16 cellular contexts compared by ENCODE assay signal in the genomic region with DNA sequence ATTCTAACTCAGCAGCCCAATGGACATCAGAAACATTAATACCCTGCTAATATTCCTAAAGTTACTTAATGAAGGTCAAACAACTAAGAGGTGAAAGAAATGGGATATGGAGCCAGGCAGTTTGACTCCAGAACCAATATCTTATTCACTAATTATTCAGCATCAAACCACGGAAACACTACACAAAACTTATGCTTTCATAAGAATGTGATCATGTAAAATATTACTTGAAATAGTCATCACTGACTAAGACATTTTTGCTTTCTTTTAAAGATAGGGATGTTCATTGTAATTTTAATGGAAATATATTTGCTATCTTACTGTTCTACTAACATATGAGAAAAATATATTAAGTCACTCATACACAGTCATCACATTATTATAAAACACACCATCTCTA.
DNase-seq lines count a peak whose midpoint lies in the region; ATAC-seq, FAIRE-seq and TF ChIP-seq lines count a peak whose summit lies in the region.
"Had no signal": no experiment of that assay in that cellular context is flagged by ENCODE, and none has a peak within 500 bp of the region (broad histone marks: within the 10 kb centered on the region; RNA-seq: fewer than 3 reads in every experiment).

No MANE protein-coding gene starts in this region.

- H2AFZ ChIP-seq in K562 (ENCODE audit: low read depth, low read length) (no peak overlapping the region), smooth muscle cell (ENCODE audit: low read depth) (no peak overlapping the region)
- H2AFZ ChIP-seq: GM23338 had no signal

- H3F3A ChIP-seq in smooth muscle cell (ENCODE audit: low read depth) = no peaks in the 10 kb centered on the region

- H3K27me3 ChIP-seq in K562 (ENCODE audit: control insufficient read depth in 2 of 2, insufficient read depth in 2 of 2, low read length in 2 of 2) = no peaks in the 10 kb centered on the region
- H3K27me3 ChIP-seq in smooth muscle cell (ENCODE audit: low read depth) = no peaks in the 10 kb centered on the region
- H3K27me3 ChIP-seq: BE2C had no signal

- H3K27ac ChIP-seq in K562 (ENCODE audit: extremely low read depth, low read depth, low read length) (no peak overlapping the region), smooth muscle cell (ENCODE audit: low read depth) (no peak overlapping the region)
- H3K27ac ChIP-seq: C4-2B had no signal

- no peak for ATAC-seq in K562
- ATAC-seq in activated naive CD8-positive, alpha-beta T cell treated with anti-CD3 and anti-CD28 coated beads, Interleukin-2, amount 50 U/mL, for 24 hours = no peak
- ATAC-seq: GM23338, HepG2 had no signal

- TF ChIP-seq POLR2A in K562 (conservative IDR thresholded peaks at IDR 0.05) = no peak

- TF ChIP-seq EP300 in K562 (IDR thresholded peaks at IDR 0.05; ENCODE audit: low read length) = no peak

- H3K4me2 ChIP-seq in K562 (ENCODE audit: insufficient read depth, low read length) (no peak overlapping the region), smooth muscle cell (no peak overlapping the region)
- H3K4me2 ChIP-seq: GM23338 had no signal

- peak; percentile 44 for FAIRE-seq in K562 (lab: Jason Lieb, UNC)
- FAIRE-seq: A204.1, HepG2, HTR-8/SVneo had no signal

- H4K20me1 ChIP-seq in K562 (replicated peaks; ENCODE audit: control insufficient read depth, insufficient read depth, low read length) = no peaks in the 10 kb centered on the region
- no peaks in the 10 kb centered on the region for H4K20me1 ChIP-seq in smooth muscle cell (ENCODE audit: low read depth)

- no peaks in the 10 kb centered on the region; the same call in 1 of the 2 replicates for H3K27me3 Mint-ChIP-seq in HFFc6 (ENCODE audit: insufficient read depth)
- H3K27me3 Mint-ChIP-seq in activated naive CD8-positive, alpha-beta T cell treated with anti-CD3 and anti-CD28 coated beads, Interleukin-2, amount 50 U/mL, for 24 hours = no peaks in the 10 kb centered on the region
- H3K27me3 Mint-ChIP-seq: CD4-positive, alpha-beta memory T cell had no signal

- no peaks in the 10 kb centered on the region for H3K36me3 ChIP-seq in K562 (ENCODE audit: control insufficient read depth, insufficient read depth, low read length)
- H3K36me3 ChIP-seq in smooth muscle cell (ENCODE audit: low read depth) = no peaks in the 10 kb centered on the region
- H3K36me3 ChIP-seq: BE2C had no signal

- CTCF ChIA-PET in K562 (lab: Yijun Ruan, JAX; ENCODE audit: low intra/inter-chr PET ratio) = no interaction called here

- H3K9me3 Mint-ChIP-seq in HFFc6 = peaks cover 24% of the 10 kb centered on the region
- H3K9me3 Mint-ChIP-seq in activated naive CD8-positive, alpha-beta T cell treated with anti-CD3 and anti-CD28 coated beads, Interleukin-2, amount 50 U/mL, for 24 hours = peaks cover 32% of the 10 kb centered on the region

- H3K79me2 ChIP-seq in K562 (ENCODE audit: control insufficient read depth, insufficient read depth, low read length) (no peaks in the 10 kb centered on the region), smooth muscle cell (ENCODE audit: low read depth) (no peaks in the 10 kb centered on the region)

- TF ChIP-seq CTCF in HFFc6 (IDR thresholded peaks at IDR 0.05) (no peak), K562 (IDR thresholded peaks at IDR 0.05 in 2 of 3, conservative IDR thresholded peaks at IDR 0.05 in 1 of 3; ENCODE audit: insufficient read depth in 2 of 3, low read depth in 1 of 3, low read length in 3 of 3) (no peak), smooth muscle cell (IDR thresholded peaks at IDR 0.05; ENCODE audit: borderline replicate concordance, insufficient read depth, poor library complexity, severe bottlenecking) (no peak)

- 0% methylated on average over 1 of the region's 1 CpG for WGBS in K562 (ENCODE audit: insufficient coverage, low coverage, missing lambda C conversion rate)
- 100% methylated on average over 1 of the region's 1 CpG for WGBS in smooth muscle cell (ENCODE audit: low lambda C conversion rate)

- no peak for TF ChIP-seq RAD21 in K562 (CRISPR knock-in tag; conservative IDR thresholded peaks at IDR 0.05 in 1 of 2, IDR thresholded peaks at IDR 0.05 in 1 of 2)

- no peaks in the 10 kb centered on the region for H3K4me1 ChIP-seq in K562 (replicated peaks in 1 of 2; ENCODE audit: control insufficient read depth in 2 of 2, insufficient read depth in 2 of 2, low read length in 2 of 2)
- no peaks in the 10 kb centered on the region for H3K4me1 ChIP-seq in smooth muscle cell (ENCODE audit: low read depth)
- H3K4me1 ChIP-seq: BE2C had no signal

- no peak overlapping the region for H3K4me3 ChIP-seq in K562
- no peak overlapping the region for H3K4me3 ChIP-seq in smooth muscle cell
- H3K4me3 ChIP-seq: GM23338 had no signal

- in situ Hi-C loops in K562 (cut with MboI) = no loop called here

- H3K9me3 ChIP-seq in K562 (replicated peaks; ENCODE audit: control insufficient read depth, insufficient read depth, low read depth, low read length) = peaks cover 5% of the 10 kb centered on the region
- no peaks in the 10 kb centered on the region for H3K9me3 ChIP-seq in smooth muscle cell (replicated peaks; ENCODE audit: low read depth)
- H3K9me3 ChIP-seq: BE2C had no signal

- peaks cover 29% of the 10 kb centered on the region for H3K36me3 Mint-ChIP-seq in HFFc6 (ENCODE audit: low read depth)
- H3K36me3 Mint-ChIP-seq in activated naive CD8-positive, alpha-beta T cell treated with anti-CD3 and anti-CD28 coated beads, Interleukin-2, amount 50 U/mL, for 24 hours (ENCODE audit: low read depth) = peaks cover 1% of the 10 kb centered on the region
- H3K36me3 Mint-ChIP-seq: CD4-positive, alpha-beta memory T cell had no signal

- POLR2A ChIA-PET in K562 (lab: Yijun Ruan, JAX) = no interaction called here

- intact Hi-C loops in K562 (cut with micrococcal nuclease) = no loop called here

- H3K4me1 Mint-ChIP-seq in HFFc6 (ENCODE audit: low read depth) = peaks cover 24% of the 10 kb centered on the region
- H3K4me1 Mint-ChIP-seq in activated naive CD8-positive, alpha-beta T cell treated with anti-CD3 and anti-CD28 coated beads, Interleukin-2, amount 50 U/mL, for 24 hours = no peaks in the 10 kb centered on the region
- H3K4me1 Mint-ChIP-seq: CD4-positive, alpha-beta memory T cell had no signal

- H3K9ac ChIP-seq in K562 (ENCODE audit: insufficient read depth in 1 of 2, low read depth in 2 of 2, low read length in 2 of 2) (no peak overlapping the region), smooth muscle cell (ENCODE audit: low read depth) (no peak overlapping the region)

- H3K4me3 Mint-ChIP-seq in HFFc6 = no peak overlapping the region
- H3K4me3 Mint-ChIP-seq in activated naive CD8-positive, alpha-beta T cell treated with anti-CD3 and anti-CD28 coated beads, Interleukin-2, amount 50 U/mL, for 24 hours = no peak overlapping the region
- H3K4me3 Mint-ChIP-seq: CD4-positive, alpha-beta memory T cell; GM23338 had no signal

- DNase-seq in EL = peak; percentile 44
- peak; percentile 8 for DNase-seq in HFFc6
- no peak for DNase-seq in K562 (ENCODE audit: extremely low read depth in 1 of 4, low spot score in 3 of 4)
- no peak for DNase-seq in retina
- no peak for DNase-seq in smooth muscle cell (lab: John Stamatoyannopoulos, UW; ENCODE audit: unreplicated experiment)
- DNase-seq in activated naive CD8-positive, alpha-beta T cell treated with anti-CD3 and anti-CD28 coated beads, Interleukin-2, amount 50 U/mL, for 24 hours = no peak
- DNase-seq in DMS53 treated with DMSO at 0.1 percent for 48 hours (lab: John Stamatoyannopoulos, UW; ENCODE audit: unreplicated experiment) = no peak
- DNase-seq: BE2C; CD4-positive, alpha-beta memory T cell; DMS79 treated with DMSO at 0.1 percent for 48 hours; H7 had no signal

- no peaks in the 10 kb centered on the region for H3K9me1 ChIP-seq in K562 (ENCODE audit: control insufficient read depth, insufficient read depth, low read length)

- peak overlapping the region; percentile 63 for H3K27ac Mint-ChIP-seq in HFFc6
- no peak overlapping the region for H3K27ac Mint-ChIP-seq in activated naive CD8-positive, alpha-beta T cell treated with anti-CD3 and anti-CD28 coated beads, Interleukin-2, amount 50 U/mL, for 24 hours
- H3K27ac Mint-ChIP-seq: CD4-positive, alpha-beta memory T cell; GM23338 had no signal

- no TSS peak for BruUV-seq in K562 (replicated peaks; lab: Mats Ljungman, UMichigan)

TF ChIP-seq in K562, 482 proteins besides CTCF, POLR2A, EP300 and RAD21 (continues in another document):
- TF ChIP-seq ZC3H8 (IDR thresholded peaks at IDR 0.05) (no peak), NFE2 (IDR thresholded peaks at IDR 0.05; ENCODE audit: low read depth) (no peak)
- TF ChIP-seq, protein P1, sequence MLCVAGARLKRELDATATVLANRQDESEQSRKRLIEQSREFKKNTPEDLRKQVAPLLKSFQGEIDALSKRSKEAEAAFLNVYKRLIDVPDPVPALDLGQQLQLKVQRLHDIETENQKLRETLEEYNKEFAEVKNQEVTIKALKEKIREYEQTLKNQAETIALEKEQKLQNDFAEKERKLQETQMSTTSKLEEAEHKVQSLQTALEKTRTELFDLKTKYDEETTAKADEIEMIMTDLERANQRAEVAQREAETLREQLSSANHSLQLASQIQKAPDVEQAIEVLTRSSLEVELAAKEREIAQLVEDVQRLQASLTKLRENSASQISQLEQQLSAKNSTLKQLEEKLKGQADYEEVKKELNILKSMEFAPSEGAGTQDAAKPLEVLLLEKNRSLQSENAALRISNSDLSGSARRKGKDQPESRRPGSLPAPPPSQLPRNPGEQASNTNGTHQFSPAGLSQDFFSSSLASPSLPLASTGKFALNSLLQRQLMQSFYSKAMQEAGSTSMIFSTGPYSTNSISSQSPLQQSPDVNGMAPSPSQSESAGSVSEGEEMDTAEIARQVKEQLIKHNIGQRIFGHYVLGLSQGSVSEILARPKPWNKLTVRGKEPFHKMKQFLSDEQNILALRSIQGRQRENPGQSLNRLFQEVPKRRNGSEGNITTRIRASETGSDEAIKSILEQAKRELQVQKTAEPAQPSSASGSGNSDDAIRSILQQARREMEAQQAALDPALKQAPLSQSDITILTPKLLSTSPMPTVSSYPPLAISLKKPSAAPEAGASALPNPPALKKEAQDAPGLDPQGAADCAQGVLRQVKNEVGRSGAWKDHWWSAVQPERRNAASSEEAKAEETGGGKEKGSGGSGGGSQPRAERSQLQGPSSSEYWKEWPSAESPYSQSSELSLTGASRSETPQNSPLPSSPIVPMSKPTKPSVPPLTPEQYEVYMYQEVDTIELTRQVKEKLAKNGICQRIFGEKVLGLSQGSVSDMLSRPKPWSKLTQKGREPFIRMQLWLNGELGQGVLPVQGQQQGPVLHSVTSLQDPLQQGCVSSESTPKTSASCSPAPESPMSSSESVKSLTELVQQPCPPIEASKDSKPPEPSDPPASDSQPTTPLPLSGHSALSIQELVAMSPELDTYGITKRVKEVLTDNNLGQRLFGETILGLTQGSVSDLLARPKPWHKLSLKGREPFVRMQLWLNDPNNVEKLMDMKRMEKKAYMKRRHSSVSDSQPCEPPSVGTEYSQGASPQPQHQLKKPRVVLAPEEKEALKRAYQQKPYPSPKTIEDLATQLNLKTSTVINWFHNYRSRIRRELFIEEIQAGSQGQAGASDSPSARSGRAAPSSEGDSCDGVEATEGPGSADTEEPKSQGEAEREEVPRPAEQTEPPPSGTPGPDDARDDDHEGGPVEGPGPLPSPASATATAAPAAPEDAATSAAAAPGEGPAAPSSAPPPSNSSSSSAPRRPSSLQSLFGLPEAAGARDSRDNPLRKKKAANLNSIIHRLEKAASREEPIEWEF (CRISPR knock-in tag; IDR thresholded peaks at IDR 0.05) = no peak

Comparison
In these comparisons a context has a peak if more than half of its experiments do, and no peak if none do; other contexts are left out.
1. DNase-seq: peak in EL (single experiment) and HFFc6 (single experiment); none in K562 (0 of 4), retina (single experiment), smooth muscle cell (single experiment), activated naive CD8-positive, alpha-beta T cell treated with anti-CD3 and anti-CD28 coated beads, Interleukin-2, amount 50 U/mL, for 24 hours (single experiment) and DMS53 treated with DMSO at 0.1 percent for 48 hours (single experiment).